7 cellular contexts compared by ENCODE assay signal in the genomic region with DNA sequence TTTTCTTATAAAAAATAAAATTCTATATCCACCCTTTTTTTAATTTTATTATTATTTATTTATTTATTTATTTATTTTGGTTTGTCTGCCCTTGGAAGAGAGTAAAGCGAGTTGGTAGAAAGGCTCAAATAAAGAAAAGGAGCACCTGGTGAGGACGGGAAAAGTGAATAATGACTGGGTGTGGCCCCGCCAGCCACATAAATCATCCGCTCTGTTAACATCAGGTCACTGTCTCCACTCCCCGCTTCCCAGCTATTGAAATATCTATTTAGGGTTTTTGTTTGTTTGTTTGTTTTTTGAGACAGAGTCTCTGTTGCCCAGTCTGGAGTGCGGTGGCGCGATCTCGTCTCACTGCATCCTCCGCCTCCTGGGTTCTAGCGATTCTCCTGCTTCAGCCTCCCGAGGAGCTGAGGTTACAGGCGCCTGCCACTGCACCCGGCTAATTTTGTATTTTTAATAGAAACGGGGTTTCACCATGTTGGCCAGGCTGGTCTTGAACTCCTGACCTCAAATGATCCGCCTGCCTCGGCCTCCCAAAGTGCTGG. TPM values are rescaled to one million over a fixed set of nuclear protein-coding genes. Genes with fewer than 3 reads are reported as not detected.
DNase-seq lines count a peak whose midpoint lies in the region.

No MANE protein-coding gene starts in this region.

- H3K36me3 ChIP-seq in GM23248 (ENCODE audit: low read depth): no peaks in the 10 kb centered on the region
- H3K36me3 ChIP-seq in duodenal mucosa (ENCODE audit: control insufficient read depth in 1 of 2, insufficient read depth in 2 of 2, low read length in 2 of 2): no peaks in the 10 kb centered on the region
- no peaks in the 10 kb centered on the region for H3K36me3 ChIP-seq in trophoblast cell (ENCODE audit: control insufficient read depth in 1 of 2, insufficient read depth in 2 of 2, low read length in 2 of 2)

- H3K79me1 ChIP-seq in trophoblast cell (ENCODE audit: low read length): peaks cover 7% of the 10 kb centered on the region

- H4K12ac ChIP-seq in trophoblast cell (ENCODE audit: low read depth, low read length): no peak overlapping the region

- H4K20me1 ChIP-seq in GM23248 (ENCODE audit: insufficient read depth): no peaks in the 10 kb centered on the region

- no peak overlapping the region for H2BK120ac ChIP-seq in trophoblast cell (ENCODE audit: insufficient read depth, low read length, poor library complexity)

- H3K14ac ChIP-seq in trophoblast cell (ENCODE audit: low read length): no peak overlapping the region

- no peaks in the 10 kb centered on the region for H3K27me3 ChIP-seq in GM23248 (replicated peaks; ENCODE audit: insufficient read depth)
- no peaks in the 10 kb centered on the region for H3K27me3 ChIP-seq in duodenal mucosa (ENCODE audit: control insufficient read depth in 1 of 2, insufficient read depth in 2 of 2, low read length in 2 of 2)
- H3K27me3 ChIP-seq in trophoblast cell (ENCODE audit: insufficient read depth, low read length): no peaks in the 10 kb centered on the region

- H3K4me3 ChIP-seq in GM23248: peak overlapping the region; percentile 88
- H3K4me3 ChIP-seq in duodenal mucosa (ENCODE audit: low read depth in 1 of 2, low read length in 2 of 2): peak overlapping the region; percentile 97 to 100
- H3K4me3 ChIP-seq in trophoblast cell (ENCODE audit: low read depth, low read length): no peak overlapping the region

- H3K9me3 ChIP-seq in GM23248 (ENCODE audit: low read depth): no peaks in the 10 kb centered on the region
- no peaks in the 10 kb centered on the region for H3K9me3 ChIP-seq in duodenal mucosa (ENCODE audit: control insufficient read depth in 1 of 2, low read length in 2 of 2)
- no peaks in the 10 kb centered on the region for H3K9me3 ChIP-seq in trophoblast cell (ENCODE audit: insufficient read depth, low read depth, low read length)

- no peak overlapping the region for H4K91ac ChIP-seq in trophoblast cell (ENCODE audit: low read depth, low read length)

- DNase-seq in GM23248 (no peak), NCI-H526 treated with DMSO at 0.1 percent for 48 hours (lab: John Stamatoyannopoulos, UW) (peak; percentile 23), trophoblast cell (no peak), inferior parietal cortex (ENCODE audit: extremely low spot score) (no peak), hypothalamus (lab: John Stamatoyannopoulos, UW) (no peak), medulla oblongata (ENCODE audit: extremely low spot score) (no peak)

- H3K9ac ChIP-seq in GM23248: no peak overlapping the region; the same call in 1 of the 2 replicates
- H3K9ac ChIP-seq in duodenal mucosa (ENCODE audit: low read depth in 1 of 2, low read length in 2 of 2): peak overlapping the region in 1 of 2 donors; percentile 58
- H3K9ac ChIP-seq in trophoblast cell (ENCODE audit: low read length): no peak overlapping the region

- no peak overlapping the region for H2BK12ac ChIP-seq in trophoblast cell (ENCODE audit: low read length)

- H2AK5ac ChIP-seq in trophoblast cell (ENCODE audit: low read length): no peak overlapping the region

- WGBS in GM23248 (ENCODE audit: low coverage in 1 of 2, low lambda C conversion rate in 2 of 2, missing lambda C conversion rate in 2 of 2), 2 experiments: 72 to 75% methylated on average over 17 of the region's 17 CpGs
- no CpG with 5 or more reads among the region's 17 CpGs for WGBS in trophoblast cell (ENCODE audit: extremely low coverage, insufficient coverage, insufficient read length)

- H3K18ac ChIP-seq in trophoblast cell (ENCODE audit: low read length): no peak overlapping the region

- H3K79me2 ChIP-seq in GM23248 (ENCODE audit: insufficient read depth) (peaks cover 21% of the 10 kb centered on the region), trophoblast cell (ENCODE audit: control insufficient read depth, insufficient read depth, low read length, poor library complexity) (peaks cover 4% of the 10 kb centered on the region)

- no peaks in the 10 kb centered on the region for H3K9me2 ChIP-seq in GM23248 (ENCODE audit: insufficient read depth)

- peak overlapping the region; percentile 98; the same call in 1 of the 2 replicates for H2AFZ ChIP-seq in GM23248
- no peak overlapping the region for H2AFZ ChIP-seq in trophoblast cell (ENCODE audit: insufficient read depth, low read length, poor library complexity)

- in situ Hi-C loops in GM23248 (cut with MboI): no loop called here

- H3K23ac ChIP-seq in trophoblast cell (ENCODE audit: low read length): no peak overlapping the region

- H3K4ac ChIP-seq in trophoblast cell (ENCODE audit: low read depth, low read length): no peak overlapping the region

- H4K8ac ChIP-seq in trophoblast cell (ENCODE audit: low read depth, low read length): no peak overlapping the region

- H3K27ac ChIP-seq in GM23248 (no peak overlapping the region), duodenal mucosa (ENCODE audit: low read depth, low read length) (no peak overlapping the region), trophoblast cell (ENCODE audit: low read depth, low read length) (no peak overlapping the region)

- H3K4me2 ChIP-seq in GM23248 (ENCODE audit: unreplicated experiment) (peak overlapping the region; percentile 87), trophoblast cell (ENCODE audit: low read length) (peak overlapping the region; percentile 52)

- H3K4me1 ChIP-seq in GM23248 (ENCODE audit: insufficient read depth) (peaks cover 19% of the 10 kb centered on the region), duodenal mucosa (ENCODE audit: control insufficient read depth in 1 of 2, insufficient read depth in 2 of 2, low read length in 2 of 2) (peaks cover 6 to 18% of the 10 kb centered on the region in 2 donors), trophoblast cell (ENCODE audit: control insufficient read depth in 1 of 2, insufficient read depth in 2 of 2, low read length in 2 of 2) (peaks cover 0 to 2% of the 10 kb centered on the region in 2 experiments)

- H2BK5ac ChIP-seq in trophoblast cell (ENCODE audit: low read depth, low read length, poor library complexity): no peak overlapping the region

- H3F3A ChIP-seq in GM23248 (ENCODE audit: insufficient read depth): peaks cover 13% of the 10 kb centered on the region

RNA-seq across cellular contexts. Expression of a gene that starts 0.8 kb away (rescaled TPM):
- total RNA-seq in GM23248 (2014; rRNA removed; shearing (Covaris generic)): 1.5 and 8.8 TPM in 2 replicates
- polyA plus RNA-seq in GM23248 (2016; fragmentation: Nextera tagmentation; extraction: Ambion mirVana): 3.3 and 3.9 TPM in 2 replicates
- polyA plus RNA-seq in trophoblast cell (2013): 2.9 and 3.1 TPM in 2 replicates

RNA-seq across cellular contexts. Expression of a gene that starts 0.9 kb away (rescaled TPM):
- 3.7 and 4.8 TPM in 2 replicates for total RNA-seq in GM23248 (2014; rRNA removed; shearing (Covaris generic))
- polyA plus RNA-seq in GM23248 (2016; fragmentation: Nextera tagmentation; extraction: Ambion mirVana): 5.6 and 5.9 TPM in 2 replicates
- polyA plus RNA-seq in trophoblast cell (2013): 1.9 and 2.0 TPM in 2 replicates

RNA-seq across cellular contexts. Expression of a gene that starts 53.9 kb away (rescaled TPM):
- 18.7 and 20.1 TPM in 2 replicates for total RNA-seq in GM23248 (2014; rRNA removed; shearing (Covaris generic))
- 19.7 and 22.6 TPM in 2 replicates for polyA plus RNA-seq in GM23248 (2016; fragmentation: Nextera tagmentation; extraction: Ambion mirVana)
- 16.5 and 17.6 TPM in 2 replicates for polyA plus RNA-seq in trophoblast cell (2013)
